In genomic region chr6:38262041-38262440, GRCh38 we compare ENCODE assay signal across 11 cellular contexts.
DNase-seq lines count a peak whose midpoint lies in the region; ATAC-seq and TF ChIP-seq lines count a peak whose summit lies in the region.
"Had no signal": no experiment of that assay in that cellular context is flagged by ENCODE, and none has a peak within 500 bp of the region (broad histone marks: within the 10 kb centered on the region; RNA-seq: fewer than 3 reads in every experiment).

No MANE protein-coding gene starts in this region.

- ATAC-seq in mucosa of descending colon (peak; percentile 45), HG03139 (IDR thresholded peaks at IDR 0.05; ENCODE audit: unreplicated experiment) (no peak), HG02840 (IDR thresholded peaks at IDR 0.05; ENCODE audit: low FRiP score, unreplicated experiment) (no peak)

- DNase-seq in AG08395 (ENCODE audit: low spot score) (peak; percentile 78), M059J (ENCODE audit: low read depth) (peak; percentile 96), epithelial cell of esophagus (ENCODE audit: low read depth) (peak; percentile 76), mucosa of descending colon (no peak), COLO668 (lab: John Stamatoyannopoulos, UW; ENCODE audit: unreplicated experiment) (no peak), NCI-H1092 (lab: John Stamatoyannopoulos, UW) (no peak)
- DNase-seq: activated effector memory CD4-positive, alpha-beta T cell treated with Interleukin-2 at 50 U/mL for 16 hours; DMS153; right lobe of liver had no signal

- TF ChIP-seq CTCF in epithelial cell of esophagus (IDR thresholded peaks at IDR 0.05; ENCODE audit: insufficient read depth, low read depth, low read length, missing control alignments) = no peak
- no peak for TF ChIP-seq CTCF in mucosa of descending colon (IDR thresholded peaks at IDR 0.05)

- intact Hi-C loops in mucosa of descending colon (cut with DNase I, micrococcal nuclease) = no loop called here

- H3K4me3 ChIP-seq in epithelial cell of esophagus (ENCODE audit: low read length) = no peak overlapping the region
- no peak overlapping the region for H3K4me3 ChIP-seq in mucosa of descending colon
- H3K4me3 ChIP-seq: right lobe of liver had no signal

- H3K9me3 ChIP-seq in mucosa of descending colon = no peaks in the 10 kb centered on the region
- H3K9me3 ChIP-seq: right lobe of liver had no signal

- no peaks in the 10 kb centered on the region for H3K36me3 ChIP-seq in mucosa of descending colon (ENCODE audit: low read depth)
- H3K36me3 ChIP-seq: right lobe of liver had no signal

- H3K4me1 ChIP-seq in mucosa of descending colon (ENCODE audit: low read depth) = no peaks in the 10 kb centered on the region
- H3K4me1 ChIP-seq: right lobe of liver had no signal

Comparison
In these comparisons a context has a peak if more than half of its experiments do, and no peak if none do; other contexts are left out.
1. DNase-seq: peak in AG08395 (single experiment), M059J (single experiment) and epithelial cell of esophagus (single experiment); none in mucosa of descending colon (0 of 3), COLO668 (single experiment) and NCI-H1092 (single experiment).